8 cellular contexts compared by ENCODE assay signal in genomic region chr16:30950516-30951073, GRCh38. TPM values are rescaled to one million over a fixed set of nuclear protein-coding genes. Genes with fewer than 3 reads are reported as not detected.
DNase-seq lines count a peak whose midpoint lies in the region; ATAC-seq and TF ChIP-seq lines count a peak whose summit lies in the region.

No MANE protein-coding gene starts in this region.

- WGBS in sigmoid colon, 2 donors: 71 to 80% methylated on average over 8 of the region's 8 CpGs

- no peak overlapping the region for H3K27ac Mint-ChIP-seq in T-helper 17 cell

- peaks cover 24% of the 10 kb centered on the region for H3K4me1 ChIP-seq in fibroblast of lung (ENCODE audit: control insufficient read depth, extremely low read depth, insufficient read depth, low read length)
- H3K4me1 ChIP-seq in sigmoid colon: peaks cover 0 to 54% (median 49%) of the 10 kb centered on the region in 4 donors

- H3K4me3 ChIP-seq in GM12864 (ENCODE audit: low read depth, low read length) (peak overlapping the region; percentile 84), fibroblast of lung (replicated peaks in 1 of 4; ENCODE audit: control extremely low read depth in 1 of 4, insufficient read depth in 1 of 4, low read depth in 3 of 4, low read length in 4 of 4) (peak overlapping the region; percentile 43 to 89 (median 82)), sigmoid colon (peak overlapping the region in 3 of 4 donors; percentile 75 to 88 (median 84))

- no peak overlapping the region for H3K9ac ChIP-seq in fibroblast of lung (ENCODE audit: insufficient read depth, low read length)

- no peak for TF ChIP-seq POLR2A in sigmoid colon (IDR thresholded peaks at IDR 0.05)

- peak overlapping the region; percentile 85 for H3K27ac ChIP-seq in fibroblast of lung (ENCODE audit: insufficient read depth, low read length)
- H3K27ac ChIP-seq in sigmoid colon: peak overlapping the region; percentile 86 to 98 (median 93)

- peak overlapping the region; percentile 97 for H3K4me2 ChIP-seq in fibroblast of lung (ENCODE audit: extremely low read depth, insufficient read depth, low read length)

- H4K20me1 ChIP-seq in fibroblast of lung (ENCODE audit: control insufficient read depth, extremely low read depth, insufficient read depth, low read length): no peaks in the 10 kb centered on the region

- no peak for ATAC-seq in T-helper 17 cell

- no peak for TF ChIP-seq EP300 in sigmoid colon (IDR thresholded peaks at IDR 0.05)

- H3K27me3 ChIP-seq in fibroblast of lung (ENCODE audit: control insufficient read depth, insufficient read depth, low read length) (no peaks in the 10 kb centered on the region), sigmoid colon (no peaks in the 10 kb centered on the region)

- H3K4me3 Mint-ChIP-seq in T-helper 17 cell: peak overlapping the region; percentile 94

- intact Hi-C loops in sigmoid colon (cut with DNase I): loop anchor here (10.0 kb wide), 1 partner anchor 504 kb away; the partner anchor contains the start of gene ARMC5

- H3K4me1 Mint-ChIP-seq in T-helper 17 cell: peaks cover 29% of the 10 kb centered on the region

- H2AFZ ChIP-seq in fibroblast of lung (ENCODE audit: low read length): no peak overlapping the region

- H3K9me3 ChIP-seq in T-helper 17 cell (ENCODE audit: control insufficient read depth, low read length, poor library complexity, severe bottlenecking) (no peaks in the 10 kb centered on the region), fibroblast of lung (ENCODE audit: control insufficient read depth, insufficient read depth, low read depth, low read length) (no peaks in the 10 kb centered on the region), sigmoid colon (no peaks in the 10 kb centered on the region)

- H3K36me3 ChIP-seq in fibroblast of lung (ENCODE audit: control insufficient read depth, insufficient read depth, low read length) (peaks cover 12% of the 10 kb centered on the region), sigmoid colon (no peaks in the 10 kb centered on the region)

- H3K79me2 ChIP-seq in fibroblast of lung (ENCODE audit: control insufficient read depth, insufficient read depth, low read length): peaks cover 8% of the 10 kb centered on the region

- TF ChIP-seq CTCF in GM12864 (IDR thresholded peaks at IDR 0.05; ENCODE audit: low read depth, low read length, missing control alignments) (no peak), fibroblast of lung (conservative IDR thresholded peaks at IDR 0.05 in 1 of 2, IDR thresholded peaks at IDR 0.05 in 1 of 2; ENCODE audit: low read depth in 1 of 2, low read length in 2 of 2) (no peak), sigmoid colon (IDR thresholded peaks at IDR 0.05) (no peak)

- H3K27me3 Mint-ChIP-seq in T-helper 17 cell: no peaks in the 10 kb centered on the region

- H3K36me3 Mint-ChIP-seq in T-helper 17 cell (ENCODE audit: low read depth): no peaks in the 10 kb centered on the region

- DNase-seq in GM12864 (ENCODE audit: low read depth) (no peak), T-helper 17 cell (no peak), fibroblast of lung (ENCODE audit: low read depth in 2 of 2) (no peak), sigmoid colon (no peak), NCI-H2196 (lab: John Stamatoyannopoulos, UW; ENCODE audit: unreplicated experiment) (no peak), dedifferentiated amniotic fluid mesenchymal stem cell (ENCODE audit: extremely low spot score) (no peak), T-helper 9 cell (no peak)
- DNase-seq in effector CD8-positive, alpha-beta T cell (lab: John Stamatoyannopoulos, UW): no peak

RNA-seq across cellular contexts. Expression of gene ORAI3, which starts 1.7 kb away (rescaled TPM):
- total RNA-seq in T-helper 17 cell: 1 to 10 TPM; 6.4 to 7.5 TPM
- 44.2 and 74.1 TPM in 2 replicates for total RNA-seq in fibroblast of lung
- 24.6 and 41.1 TPM in 2 replicates for polyA plus RNA-seq in fibroblast of lung
- 19.0 and 29.7 TPM in 2 replicates for polyA plus RNA-seq in fibroblast of lung (2012)
- 35.2 and 72.6 TPM in 2 replicates for polyA minus RNA-seq in fibroblast of lung (ENCODE audit: low replicate concordance)
- total RNA-seq in sigmoid colon: 10 to 100 TPM; 33.3 to 43.3 (median 40.5) TPM
- 10 to 100 TPM in 2 of 3 donors, 1 to 10 TPM in 1; 8.6 to 16.1 (median 15.6) TPM for polyA plus RNA-seq in sigmoid colon

RNA-seq across cellular contexts. Expression of gene SETD1A, which starts 7.0 kb away (rescaled TPM):
- total RNA-seq in T-helper 17 cell (10 to 100 TPM; 31.3 to 45.5 TPM), fibroblast of lung (1.5 and 3.5 TPM in 2 replicates), sigmoid colon (10 to 100 TPM in 1 of 4 donors, 1 to 10 TPM in 3; 5.0 to 16.0 (median 7.1) TPM)
- polyA plus RNA-seq in fibroblast of lung (1.4 and 2.3 TPM in 2 replicates), sigmoid colon (10 to 100 TPM in 1 of 3 donors, 1 to 10 TPM in 2; 2.4 to 13.1 (median 3.2) TPM)
- polyA plus RNA-seq in fibroblast of lung (2012): 9.6 and 10.0 TPM in 2 replicates
- 7.0 and 16.1 TPM in 2 replicates for polyA minus RNA-seq in fibroblast of lung (ENCODE audit: low replicate concordance)

RNA-seq across cellular contexts. Expression of gene FBXL19, which starts 27.2 kb away (rescaled TPM):
- total RNA-seq in T-helper 17 cell: 10 to 100 TPM; 12.6 to 13.2 TPM
- total RNA-seq in fibroblast of lung: 13.1 and 14.5 TPM in 2 replicates
- 3.1 and 3.9 TPM in 2 replicates for polyA plus RNA-seq in fibroblast of lung
- polyA plus RNA-seq in fibroblast of lung (2012): 9.6 and 12.5 TPM in 2 replicates
- 6.6 and 7.8 TPM in 2 replicates for polyA minus RNA-seq in fibroblast of lung (ENCODE audit: low replicate concordance)
- 10 to 100 TPM in 3 of 4 donors, 1 to 10 TPM in 1; 7.9 to 18.3 (median 13.0) TPM for total RNA-seq in sigmoid colon
- polyA plus RNA-seq in sigmoid colon: 10 to 100 TPM in 1 of 3 donors, 1 to 10 TPM in 2; 3.0 to 32.7 (median 8.3) TPM

RNA-seq across cellular contexts. Expression of gene HSD3B7, which starts 34.4 kb away (rescaled TPM):
- under 1 TPM; 0.21 to 0.60 TPM for total RNA-seq in T-helper 17 cell
- 32.9 and 47.9 TPM in 2 replicates for total RNA-seq in fibroblast of lung
- polyA plus RNA-seq in fibroblast of lung: 13.2 and 15.9 TPM in 2 replicates
- polyA plus RNA-seq in fibroblast of lung (2012): 15.9 and 22.1 TPM in 2 replicates
- polyA minus RNA-seq in fibroblast of lung (ENCODE audit: low replicate concordance): 54.4 and 72.1 TPM in 2 replicates
- 10 to 100 TPM; 14.6 to 16.1 (median 15.5) TPM for total RNA-seq in sigmoid colon
- polyA plus RNA-seq in sigmoid colon: 10 to 100 TPM in 2 of 3 donors, 1 to 10 TPM in 1; 9.0 to 36.1 (median 13.6) TPM

RNA-seq across cellular contexts. Expression of gene CTF1, which starts 54.2 kb away (rescaled TPM):
- total RNA-seq in T-helper 17 cell: under 1 TPM in 1 of 2 donors, not detected in 1; 0.26 TPM
- 1.8 and 5.3 TPM in 2 replicates for total RNA-seq in fibroblast of lung
- 8.8 and 9.8 TPM in 2 replicates for polyA plus RNA-seq in fibroblast of lung
- 9.3 and 10.5 TPM in 2 replicates for polyA plus RNA-seq in fibroblast of lung (2012)
- 19.1 and 31.8 TPM in 2 replicates for polyA minus RNA-seq in fibroblast of lung (ENCODE audit: low replicate concordance)
- total RNA-seq in sigmoid colon: 1 to 10 TPM; 2.3 to 6.9 (median 4.9) TPM
- 1 to 10 TPM in 2 of 3 donors, under 1 TPM in 1; 0.46 to 3.6 (median 1.5) TPM for polyA plus RNA-seq in sigmoid colon
